ENCODE assay signal across 22 cellular contexts in genomic region chr21:39705849-39706248, GRCh38. TPM values are rescaled to one million over a fixed set of nuclear protein-coding genes. Genes with fewer than 3 reads are reported as not detected.
DNase-seq lines count a peak whose midpoint lies in the region; ATAC-seq, FAIRE-seq and TF ChIP-seq lines count a peak whose summit lies in the region.
"Had no signal": no experiment of that assay in that cellular context is flagged by ENCODE, and none has a peak within 500 bp of the region (broad histone marks: within the 10 kb centered on the region; RNA-seq: fewer than 3 reads in every experiment).

No MANE protein-coding gene starts in this region.

- ATAC-seq in HG03025 (IDR thresholded peaks at IDR 0.05; ENCODE audit: low FRiP score, unreplicated experiment): no peak
- ATAC-seq in natural killer cell treated with Interleukin-12 subunit alpha and Interleukin-12 subunit beta and Interleukin-15 and Interleukin-18, amount 100 ng/mL, for 72 hours: no peak
- ATAC-seq in GM18505 (IDR thresholded peaks at IDR 0.05; ENCODE audit: unreplicated experiment): no peak
- ATAC-seq: activated T-helper 17 cell treated with anti-CD3 and anti-CD28 coated beads, Interleukin-2, amount 50 U/mL, for 72 hours; GM23338 had no signal

- H3K36me3 ChIP-seq in astrocyte (ENCODE audit: insufficient read depth, low read length): no peaks in the 10 kb centered on the region
- H3K36me3 ChIP-seq: BLaER1 treated with 17β-estradiol and CSF1 and Interleukin-3, amounts not matched to agents 10 nM and 100 nM; prostate gland; SJCRH30 had no signal

- H2AFZ ChIP-seq in astrocyte (ENCODE audit: low read depth, low read length): no peak overlapping the region
- H2AFZ ChIP-seq: GM23338 had no signal

- H3K27ac Mint-ChIP-seq in HFFc6: no peak overlapping the region
- no peak overlapping the region for H3K27ac Mint-ChIP-seq in astrocyte (ENCODE audit: unreplicated experiment)
- H3K27ac Mint-ChIP-seq in natural killer cell treated with Interleukin-12 subunit alpha and Interleukin-12 subunit beta and Interleukin-15 and Interleukin-18, amount 100 ng/mL, for 72 hours: no peak overlapping the region
- H3K27ac Mint-ChIP-seq: activated T-helper 17 cell treated with anti-CD3 and anti-CD28 coated beads, Interleukin-2, amount 50 U/mL, for 72 hours; nephron progenitor cell had no signal

- TF ChIP-seq CTCF in AG10803 (conservative IDR thresholded peaks at IDR 0.05; ENCODE audit: low read length) (peak; percentile 44), HFFc6 (IDR thresholded peaks at IDR 0.05) (peak; percentile 68), astrocyte (IDR thresholded peaks at IDR 0.05; ENCODE audit: insufficient read depth, low read depth, low read length) (peak; percentile 20)

- H3K9ac ChIP-seq in astrocyte (ENCODE audit: low read length): no peak overlapping the region
- H3K9ac ChIP-seq: BLaER1 treated with 17β-estradiol and CSF1 and Interleukin-3, amounts not matched to agents 10 nM and 100 nM had no signal

- no peaks in the 10 kb centered on the region for H3K9me3 ChIP-seq in astrocyte (ENCODE audit: insufficient read depth, low read depth, low read length)
- H3K9me3 ChIP-seq: prostate gland had no signal

- no peak overlapping the region for H3K4me2 ChIP-seq in astrocyte (ENCODE audit: low read length)
- H3K4me2 ChIP-seq: BLaER1 treated with 17β-estradiol and CSF1 and Interleukin-3, amounts not matched to agents 10 nM and 100 nM; GM23338 had no signal

- no peaks in the 10 kb centered on the region for H3K4me1 ChIP-seq in astrocyte (ENCODE audit: insufficient read depth, low read length)
- H3K4me1 ChIP-seq: BLaER1 treated with 17β-estradiol and CSF1 and Interleukin-3, amounts not matched to agents 10 nM and 100 nM; prostate gland; SJCRH30 had no signal

- no peak overlapping the region for H3K27ac ChIP-seq in astrocyte (ENCODE audit: low read depth, low read length)
- H3K27ac ChIP-seq: BLaER1 treated with 17β-estradiol and CSF1 and Interleukin-3, amounts not matched to agents 10 nM and 100 nM; prostate gland; SJCRH30 had no signal

- H3K27me3 Mint-ChIP-seq in HFFc6 (ENCODE audit: insufficient read depth) (peaks cover 30% of the 10 kb centered on the region), astrocyte (ENCODE audit: low read depth, unreplicated experiment) (no peaks in the 10 kb centered on the region)
- H3K27me3 Mint-ChIP-seq in natural killer cell treated with Interleukin-12 subunit alpha and Interleukin-12 subunit beta and Interleukin-15 and Interleukin-18, amount 100 ng/mL, for 72 hours: peaks cover 5 to 9% of the 10 kb centered on the region in 2 donors
- H3K27me3 Mint-ChIP-seq: activated T-helper 17 cell treated with anti-CD3 and anti-CD28 coated beads, Interleukin-2, amount 50 U/mL, for 72 hours; central memory CD8-positive, alpha-beta T cell had no signal

- no peaks in the 10 kb centered on the region for H3K4me1 Mint-ChIP-seq in HFFc6 (ENCODE audit: low read depth)
- H3K4me1 Mint-ChIP-seq in astrocyte (ENCODE audit: low read depth, unreplicated experiment): no peaks in the 10 kb centered on the region
- H3K4me1 Mint-ChIP-seq in natural killer cell treated with Interleukin-12 subunit alpha and Interleukin-12 subunit beta and Interleukin-15 and Interleukin-18, amount 100 ng/mL, for 72 hours (ENCODE audit: low read depth in 2 of 2): no peaks in the 10 kb centered on the region
- H3K4me1 Mint-ChIP-seq: activated T-helper 17 cell treated with anti-CD3 and anti-CD28 coated beads, Interleukin-2, amount 50 U/mL, for 72 hours; central memory CD8-positive, alpha-beta T cell; nephron progenitor cell had no signal

- no peak for TF ChIP-seq POLR2A in GM18505 (IDR thresholded peaks at IDR 0.05; ENCODE audit: borderline replicate concordance, extremely low read depth, insufficient read depth, insufficient read length)

- H3K36me3 Mint-ChIP-seq in HFFc6 (ENCODE audit: low read depth): no peaks in the 10 kb centered on the region; the same call in 1 of the 2 replicates
- no peaks in the 10 kb centered on the region for H3K36me3 Mint-ChIP-seq in astrocyte (ENCODE audit: low read depth, unreplicated experiment)
- H3K36me3 Mint-ChIP-seq in natural killer cell treated with Interleukin-12 subunit alpha and Interleukin-12 subunit beta and Interleukin-15 and Interleukin-18, amount 100 ng/mL, for 72 hours: no peaks in the 10 kb centered on the region

- DNase-seq in AG10803 (ENCODE audit: low read depth) (peak; percentile 27), HFFc6 (peak; percentile 17), astrocyte (ENCODE audit: low read depth) (no peak), iris pigment epithelial cell (ENCODE audit: low read depth) (peak; percentile 47)
- no peak for DNase-seq in natural killer cell treated with Interleukin-12 subunit alpha and Interleukin-12 subunit beta and Interleukin-15 and Interleukin-18, amount 100 ng/mL, for 72 hours (ENCODE audit: low spot score)
- DNase-seq: activated CD4-positive, CD25-positive, alpha-beta regulatory T cell treated with anti-CD3 and anti-CD28 coated beads, Interleukin-2, amount 50 U/mL, for 72 hours; effector CD8-positive, alpha-beta T cell; hypothalamus; kidney; NCI-H187 treated with DMSO at 0.1 percent for 48 hours; nephron progenitor cell; SJCRH30 had no signal

- H3K4me3 ChIP-seq in AG10803 (ENCODE audit: low read length): no peak overlapping the region
- H3K4me3 ChIP-seq in astrocyte (ENCODE audit: insufficient read depth, low read depth, low read length): no peak overlapping the region
- H3K4me3 ChIP-seq: BLaER1 treated with 17β-estradiol and CSF1 and Interleukin-3, amounts not matched to agents 10 nM and 100 nM; GM23338; prostate gland; SJCRH30 had no signal

- H3K79me2 ChIP-seq in astrocyte (ENCODE audit: insufficient read depth, low read length): no peaks in the 10 kb centered on the region

- FAIRE-seq in astrocyte (lab: Jason Lieb, UNC): no peak
- FAIRE-seq: D721Med, kidney had no signal

- H4K20me1 ChIP-seq in astrocyte (ENCODE audit: insufficient read depth, low read length): no peaks in the 10 kb centered on the region
- H4K20me1 ChIP-seq: BLaER1 treated with 17β-estradiol and CSF1 and Interleukin-3, amounts not matched to agents 10 nM and 100 nM had no signal

- H3K27me3 ChIP-seq in astrocyte (ENCODE audit: insufficient read depth, low read length): no peaks in the 10 kb centered on the region
- H3K27me3 ChIP-seq: BLaER1 treated with 17β-estradiol and CSF1 and Interleukin-3, amounts not matched to agents 10 nM and 100 nM; SJCRH30 had no signal

- no peak overlapping the region for H3K4me3 Mint-ChIP-seq in HFFc6
- no peak overlapping the region for H3K4me3 Mint-ChIP-seq in astrocyte (ENCODE audit: unreplicated experiment)
- no peak overlapping the region for H3K4me3 Mint-ChIP-seq in natural killer cell treated with Interleukin-12 subunit alpha and Interleukin-12 subunit beta and Interleukin-15 and Interleukin-18, amount 100 ng/mL, for 72 hours
- H3K4me3 Mint-ChIP-seq: activated T-helper 17 cell treated with anti-CD3 and anti-CD28 coated beads, Interleukin-2, amount 50 U/mL, for 72 hours; central memory CD8-positive, alpha-beta T cell; GM23338; nephron progenitor cell had no signal

- H3K9me3 Mint-ChIP-seq in HFFc6 (peaks cover 9% of the 10 kb centered on the region; the same call in 1 of the 2 replicates), astrocyte (ENCODE audit: unreplicated experiment) (peaks cover 5% of the 10 kb centered on the region)
- H3K9me3 Mint-ChIP-seq in natural killer cell treated with Interleukin-12 subunit alpha and Interleukin-12 subunit beta and Interleukin-15 and Interleukin-18, amount 100 ng/mL, for 72 hours: peaks cover 2% of the 10 kb centered on the region
- H3K9me3 Mint-ChIP-seq: activated T-helper 17 cell treated with anti-CD3 and anti-CD28 coated beads, Interleukin-2, amount 50 U/mL, for 72 hours had no signal

RNA-seq across cellular contexts. Expression of gene IGSF5, which starts 39.1 kb away (rescaled TPM):
- total RNA-seq in HFFc6 (2021; fragmentation: NEBNext Ultra II Directional; extraction: Animal tissue kit (Norgen Biotek cat#: 25700)): not detected
- 0.26 and 0.64 TPM in 2 replicates for total RNA-seq in astrocyte
- not detected for total RNA-seq in natural killer cell treated with Interleukin-12 subunit alpha and Interleukin-12 subunit beta and Interleukin-15 and Interleukin-18, amount 100 ng/mL, for 72 hours
- total RNA-seq: activated T-helper 17 cell treated with anti-CD3 and anti-CD28 coated beads, Interleukin-2, amount 50 U/mL, for 72 hours; MCF 10A; mesenteric fat pad had no signal

Comparison
In these comparisons a context has a peak if more than half of its experiments do, and no peak if none do; other contexts are left out.
1. DNase-seq: peak in AG10803 (single experiment), HFFc6 (single experiment) and iris pigment epithelial cell (single experiment); none in astrocyte (single experiment) and natural killer cell treated with Interleukin-12 subunit alpha and Interleukin-12 subunit beta and Interleukin-15 and Interleukin-18, amount 100 ng/mL, for 72 hours (single experiment).
2. Peak in every context shown above with its lines, with median percentiles within 50 percentile points of each other: CTCF ChIP-seq.